ENCODE assay signal across 12 cellular contexts in the genomic region with DNA sequence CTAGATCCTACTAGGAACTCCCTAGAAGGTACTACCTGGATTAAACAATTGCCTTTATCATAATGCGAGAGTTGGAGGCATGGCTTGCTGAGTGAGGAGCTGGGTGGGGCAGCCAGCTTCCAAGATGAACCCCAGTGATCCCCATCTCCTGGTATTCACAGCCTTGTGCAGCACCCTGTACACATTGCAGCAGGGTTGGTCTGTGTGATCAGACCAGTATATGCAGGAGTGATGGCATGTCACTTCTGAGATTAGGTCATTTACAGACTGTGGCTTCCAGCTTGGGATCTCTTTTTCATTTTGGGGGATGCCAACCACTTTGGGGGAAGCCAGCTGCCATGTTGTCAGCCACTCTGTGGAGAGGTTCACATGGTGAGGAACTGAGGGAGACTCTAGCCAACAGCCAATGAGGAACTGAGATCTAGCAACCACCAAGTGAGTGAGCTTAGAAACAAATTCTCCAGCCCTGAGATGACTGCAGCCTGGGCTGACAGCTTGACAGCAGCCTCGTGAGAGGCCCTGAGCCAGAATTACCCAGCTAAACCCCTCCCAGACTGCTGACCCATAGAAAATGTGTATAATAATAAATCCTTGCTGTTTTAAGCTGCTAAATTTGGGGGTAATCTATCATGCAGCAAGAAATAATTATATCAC.
A peak's percentile ranks its signal among the peaks of the same experiment; 100 is the strongest.
DNase-seq lines count a peak whose midpoint lies in the region; ATAC-seq, FAIRE-seq and TF ChIP-seq lines count a peak whose summit lies in the region.
"Had no signal": no experiment of that assay in that cellular context is flagged by ENCODE, and none has a peak within 500 bp of the region (broad histone marks: within the 10 kb centered on the region; RNA-seq: fewer than 3 reads in every experiment).

No MANE protein-coding gene starts in this region.

- FAIRE-seq in HepG2 (lab: Jason Lieb, UNC): no peak

- DNase-seq in right lobe of liver (no peak), HepG2 (ENCODE audit: low spot score) (no peak), OCI-M1 (lab: John Stamatoyannopoulos, UW) (peak; percentile 20), hepatic stellate cell (ENCODE audit: low spot score) (no peak), NCI-H774 (lab: John Stamatoyannopoulos, UW) (no peak), DMS153 (lab: John Stamatoyannopoulos, UW) (no peak)
- DNase-seq in stimulated activated CD4-positive, alpha-beta T cell treated with anti-CD3 and anti-CD28 coated beads, Interleukin-2, amount 100 ng/mL, for 24 hours: no peak
- DNase-seq: amygdala, foreskin keratinocyte, NCI-H187 had no signal

- no peaks in the 10 kb centered on the region for H4K20me1 ChIP-seq in HepG2 (ENCODE audit: insufficient read depth, low read length)

- H3K27me3 ChIP-seq in right lobe of liver: no peaks in the 10 kb centered on the region
- peaks cover 2 to 31% of the 10 kb centered on the region in 2 experiments; a peak in 4 of 5 replicates for H3K27me3 ChIP-seq in HepG2 (ENCODE audit: control insufficient read depth in 1 of 2, insufficient read depth in 2 of 2, low read length in 2 of 2)
- H3K27me3 ChIP-seq: foreskin keratinocyte had no signal

- H3K9me3 ChIP-seq in right lobe of liver (no peaks in the 10 kb centered on the region), HepG2 (ENCODE audit: low read length) (no peaks in the 10 kb centered on the region)

- POLR2A ChIA-PET in HepG2 (lab: Yijun Ruan, JAX): no interaction called here

- H3K4me1 ChIP-seq in right lobe of liver (no peaks in the 10 kb centered on the region), HepG2 (ENCODE audit: insufficient read depth, low read length) (peaks cover 10% of the 10 kb centered on the region)
- H3K4me1 ChIP-seq: foreskin keratinocyte had no signal

- no peaks in the 10 kb centered on the region for H3K79me2 ChIP-seq in HepG2 (ENCODE audit: insufficient read depth, low read length)

- in situ Hi-C loops in HepG2 (cut with HindIII; ENCODE audit: extremely low pct_ligation_motif_present, low pct_unique_long_range_greater_than_20kb): no loop called here

- CTCF ChIA-PET in HepG2 (lab: Yijun Ruan, JAX; ENCODE audit: low intra/inter-chr PET ratio, low total read pairs): no interaction called here

- no peak overlapping the region for H3K4me3 ChIP-seq in right lobe of liver
- no peak overlapping the region for H3K4me3 ChIP-seq in HepG2 (replicated peaks in 1 of 3; ENCODE audit: insufficient read depth in 1 of 3, low read depth in 2 of 3, low read length in 3 of 3)

- H3K4me2 ChIP-seq in HepG2 (ENCODE audit: low read depth, low read length): no peak overlapping the region

- H3K27ac ChIP-seq in right lobe of liver: no peak overlapping the region
- no peak overlapping the region for H3K27ac ChIP-seq in HepG2 (ENCODE audit: extremely low read length, insufficient read depth, low read length)
- H3K27ac ChIP-seq: foreskin keratinocyte, VCaP had no signal

- ATAC-seq in right lobe of liver (peak; percentile 48 to 76 (median 56)), HepG2 (no peak), HG03025 (IDR thresholded peaks at IDR 0.05; ENCODE audit: low FRiP score, unreplicated experiment) (peak; percentile 82)
- ATAC-seq: foreskin keratinocyte had no signal

- intact Hi-C loops in right lobe of liver (cut with DNase I): loop anchor here in 1 of 2 donors (10.0 kb wide), 1 partner anchor 147 kb away; no protein-coding TSS in a partner anchor
- intact Hi-C loops in HepG2 (cut with micrococcal nuclease; ENCODE audit: unreplicated experiment): loop anchor here (5.0 kb wide), 1 partner anchor 149 kb away; no protein-coding TSS in a partner anchor

- H3K9ac ChIP-seq in HepG2 (ENCODE audit: insufficient read depth, low read depth, low read length): no peak overlapping the region

- BruUV-seq in HepG2 (replicated peaks; lab: Mats Ljungman, UMichigan): no TSS peak

- no CpG with 5 or more reads among the region's 2 CpGs for WGBS in right lobe of liver (ENCODE audit: insufficient coverage, low coverage, low lambda C conversion rate, missing lambda C conversion rate)
- WGBS in HepG2 (ENCODE audit: low lambda C conversion rate): 8% methylated on average over 1 of the region's 2 CpGs

- no peak for TF ChIP-seq RAD21 in HepG2 (CRISPR knock-in tag; IDR thresholded peaks at IDR 0.05)

- TF ChIP-seq EP300 in HepG2 (IDR thresholded peaks at IDR 0.05; ENCODE audit: low read depth in 2 of 2, low read length in 2 of 2) (no peak), HepG2 (CRISPR knock-in tag; IDR thresholded peaks at IDR 0.05; ENCODE audit: borderline replicate concordance) (no peak)

- H3K36me3 ChIP-seq in right lobe of liver: no peaks in the 10 kb centered on the region
- no peaks in the 10 kb centered on the region for H3K36me3 ChIP-seq in HepG2 (replicated peaks in 1 of 2; ENCODE audit: control insufficient read depth in 1 of 2, insufficient read depth in 2 of 2, low read length in 2 of 2)

- TF ChIP-seq CTCF in right lobe of liver (IDR thresholded peaks at IDR 0.05) (no peak), HepG2 (CRISPR knock-in tag; IDR thresholded peaks at IDR 0.05) (no peak)

- TF ChIP-seq POLR2A in right lobe of liver (IDR thresholded peaks at IDR 0.05) (no peak), HepG2 (IDR thresholded peaks at IDR 0.05; ENCODE audit: insufficient read depth in 1 of 2, low read depth in 2 of 2, low read length in 2 of 2) (no peak)

- no peak overlapping the region for H2AFZ ChIP-seq in HepG2 (ENCODE audit: low read length)

TF ChIP-seq in HepG2, 621 proteins besides CTCF, POLR2A, EP300 and RAD21:
- no peak for TF ChIP-seq CREM (IDR thresholded peaks at IDR 0.05)
- TF ChIP-seq CREM (CRISPR knock-in tag; IDR thresholded peaks at IDR 0.05): no peak
- no peak for TF ChIP-seq ZNF670 (CRISPR knock-in tag; IDR thresholded peaks at IDR 0.05; ENCODE audit: borderline replicate concordance)
- no peak for TF ChIP-seq ZNF775 (CRISPR knock-in tag; IDR thresholded peaks at IDR 0.05; ENCODE audit: borderline replicate concordance)
- TF ChIP-seq MIXL1 (CRISPR knock-in tag; IDR thresholded peaks at IDR 0.05): no peak
- no peak for TF ChIP-seq ZNF558 (CRISPR knock-in tag; IDR thresholded peaks at IDR 0.05; ENCODE audit: borderline replicate concordance)
